8 cellular contexts compared by ENCODE assay signal in the genomic region with DNA sequence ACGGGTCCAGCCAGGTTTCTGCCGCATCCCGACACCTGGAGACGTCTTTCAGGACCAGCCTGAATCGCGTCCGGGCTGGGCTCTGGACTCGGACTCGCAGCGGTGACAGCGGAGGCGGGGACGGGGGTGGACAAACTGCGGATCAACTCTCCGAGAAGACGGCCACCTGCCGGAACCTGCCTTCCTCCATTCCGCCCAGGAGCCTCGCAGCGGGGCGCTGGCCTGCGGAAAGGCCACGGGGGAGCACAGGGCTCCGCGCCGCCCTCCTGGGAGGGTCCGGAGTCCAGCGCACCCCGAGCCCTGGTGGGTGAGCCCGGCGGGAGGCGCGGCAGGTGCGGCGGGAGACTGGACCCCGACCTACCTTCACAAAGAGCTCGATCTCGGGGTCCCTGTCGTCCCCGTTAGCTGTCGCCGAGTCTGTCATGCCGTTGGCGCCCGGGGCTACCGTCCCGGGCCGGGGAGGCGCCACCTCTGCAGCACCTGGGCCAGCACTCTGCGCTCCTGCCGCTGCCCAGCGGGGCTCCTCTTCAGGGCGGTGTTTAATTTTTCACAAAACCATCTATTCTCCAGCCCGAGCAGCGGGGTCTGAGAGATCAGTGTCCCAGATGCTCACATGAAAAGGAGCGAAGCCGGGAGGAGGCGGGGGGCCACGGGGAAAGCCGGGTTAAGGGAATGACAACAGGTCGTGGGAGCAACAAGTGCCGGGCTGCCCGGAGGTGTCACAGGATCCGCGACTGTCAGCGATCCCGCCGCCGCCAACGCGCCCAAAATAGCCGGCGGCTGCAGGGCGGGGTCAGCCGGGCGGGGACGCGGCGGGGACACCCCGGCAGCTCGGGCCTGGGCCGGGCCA. TPM values are rescaled to one million over a fixed set of nuclear protein-coding genes. Genes with fewer than 3 reads are reported as not detected.
DNase-seq lines count a peak whose midpoint lies in the region; ATAC-seq, FAIRE-seq and TF ChIP-seq lines count a peak whose summit lies in the region.

Gene CLIC5, minus strand, starts transcription at position 742 of the 850 bp plus-strand sequence. Its CDS starts 318 bp downstream, at position 424.

- H3K79me2 ChIP-seq in PC-3 (ENCODE audit: low read length) = no peaks in the 10 kb centered on the region

- H3K36me3 ChIP-seq in ES-I3 (ENCODE audit: insufficient read depth, low read length) (no peaks in the 10 kb centered on the region), PC-3 (ENCODE audit: low read depth, low read length) (no peaks in the 10 kb centered on the region), kidney (ENCODE audit: control insufficient read depth in 1 of 2, insufficient read depth in 2 of 2, low read length in 2 of 2) (no peaks in the 10 kb centered on the region)

- H3K9me3 ChIP-seq in ES-I3 (ENCODE audit: control insufficient read depth, insufficient read depth, low read length) (no peaks in the 10 kb centered on the region; the same call in 1 of the 2 replicates), PC-3 (ENCODE audit: low read length) (no peaks in the 10 kb centered on the region), kidney (ENCODE audit: control insufficient read depth in 1 of 2, low read length in 2 of 2) (no peaks in the 10 kb centered on the region)

- no TSS peak for BruUV-seq in PC-3 (replicated peaks; lab: Mats Ljungman, UMichigan)

- peak within 1 kb of the TSS; percentile 93 for H3K4me2 ChIP-seq in PC-3 (ENCODE audit: low read length)

- H3K27ac ChIP-seq in PC-3 (ENCODE audit: low read length) (no peak within 1 kb of the TSS), kidney (ENCODE audit: low read depth in 2 of 2, low read length in 2 of 2) (peak within 1 kb of the TSS; percentile 7 to 61)

- TF ChIP-seq CTCF in PC-3 (conservative IDR thresholded peaks at IDR 0.05; ENCODE audit: low read depth, low read length) (no peak), kidney (IDR thresholded peaks at IDR 0.05; ENCODE audit: borderline replicate concordance, extremely low read depth, insufficient read depth) (no peak)

- no peaks in the 10 kb centered on the region for H3F3A ChIP-seq in PC-3 (ENCODE audit: low read length, unreplicated experiment)

- CTCF ChIA-PET in PC-3 (lab: Charles Lee) = no interaction called here

- intact Hi-C loops in PC-3 (cut with micrococcal nuclease) (no loop called here), kidney (cut with DNase I) (no loop called here)

- ATAC-seq in PC-3 (peak; percentile 57), HG03442 (IDR thresholded peaks at IDR 0.05; ENCODE audit: unreplicated experiment) (no peak), GM21723 (IDR thresholded peaks at IDR 0.05; ENCODE audit: unreplicated experiment) (no peak), GM21423 (IDR thresholded peaks at IDR 0.05; ENCODE audit: unreplicated experiment) (no peak)

- peak within 1 kb of the TSS; percentile 69 for H3K4me3 ChIP-seq in PC-3 (ENCODE audit: low read length)
- H3K4me3 ChIP-seq in kidney (ENCODE audit: low read length in 2 of 2) = peak within 1 kb of the TSS; percentile 50 to 63

- no peaks in the 10 kb centered on the region for H3K9me2 ChIP-seq in PC-3 (replicated peaks; ENCODE audit: low read length)

- peaks cover 13% of the 10 kb centered on the region; the same call in 1 of the 2 replicates for H3K4me1 ChIP-seq in ES-I3 (ENCODE audit: insufficient read depth, low read length)
- no peaks in the 10 kb centered on the region for H3K4me1 ChIP-seq in PC-3 (ENCODE audit: insufficient read depth, low read length)
- peaks cover 0 to 6% of the 10 kb centered on the region in 2 donors for H3K4me1 ChIP-seq in kidney (ENCODE audit: control insufficient read depth in 1 of 2, insufficient read depth in 1 of 2, low read depth in 1 of 2, low read length in 2 of 2)

- POLR2A ChIA-PET in PC-3 (lab: Charles Lee; ENCODE audit: unreplicated experiment) = no interaction called here

- H3K9ac ChIP-seq in ES-I3 (ENCODE audit: low read depth, low read length) = peak within 1 kb of the TSS; percentile 61; the same call in 1 of the 2 replicates
- no peak within 1 kb of the TSS for H3K9ac ChIP-seq in PC-3 (ENCODE audit: low read length)
- peak within 1 kb of the TSS in 1 of 2 donors; percentile 17 for H3K9ac ChIP-seq in kidney (ENCODE audit: low read length in 2 of 2)

- no peak for DNase-seq in PC-3
- peak; percentile 26 for DNase-seq in astrocyte of the hippocampus (ENCODE audit: low read depth, low spot score)
- peak; percentile 76 for DNase-seq in kidney
- DNase-seq in stimulated activated CD4-positive, alpha-beta T cell treated with anti-CD3 and anti-CD28 coated beads, Interleukin-4, amount 100 ng/mL, for 24 hours = peak; percentile 23

- peak within 1 kb of the TSS; percentile 69 for H2AFZ ChIP-seq in PC-3 (ENCODE audit: low read length)

- H3K27me3 ChIP-seq in PC-3 (ENCODE audit: low read length) = peaks cover 80% of the 10 kb centered on the region

- no peaks in the 10 kb centered on the region for H4K20me1 ChIP-seq in PC-3 (ENCODE audit: low read length)

- no peak for FAIRE-seq in kidney (lab: Jason Lieb, UNC)

RNA-seq across cellular contexts. Expression of gene CLIC5, which starts in this region (rescaled TPM):
- total RNA-seq in PC-3 (2014; rRNA removed) (not detected in 2 replicates), kidney (7.4 TPM)
- 54.3 TPM for polyA plus RNA-seq in kidney (ENCODE audit: insufficient read depth, low read depth, low replicate concordance)

Comparison
In these comparisons a context has a peak if more than half of its experiments do, and no peak if none do; other contexts are left out.
1. Peak in ATAC-seq, H3K4me3 ChIP-seq and H3K4me2 ChIP-seq in PC-3; RNA of the gene not detected or under 1 TPM.